Comparison of ENCODE assay signal across 8 cellular contexts in the genomic region with DNA sequence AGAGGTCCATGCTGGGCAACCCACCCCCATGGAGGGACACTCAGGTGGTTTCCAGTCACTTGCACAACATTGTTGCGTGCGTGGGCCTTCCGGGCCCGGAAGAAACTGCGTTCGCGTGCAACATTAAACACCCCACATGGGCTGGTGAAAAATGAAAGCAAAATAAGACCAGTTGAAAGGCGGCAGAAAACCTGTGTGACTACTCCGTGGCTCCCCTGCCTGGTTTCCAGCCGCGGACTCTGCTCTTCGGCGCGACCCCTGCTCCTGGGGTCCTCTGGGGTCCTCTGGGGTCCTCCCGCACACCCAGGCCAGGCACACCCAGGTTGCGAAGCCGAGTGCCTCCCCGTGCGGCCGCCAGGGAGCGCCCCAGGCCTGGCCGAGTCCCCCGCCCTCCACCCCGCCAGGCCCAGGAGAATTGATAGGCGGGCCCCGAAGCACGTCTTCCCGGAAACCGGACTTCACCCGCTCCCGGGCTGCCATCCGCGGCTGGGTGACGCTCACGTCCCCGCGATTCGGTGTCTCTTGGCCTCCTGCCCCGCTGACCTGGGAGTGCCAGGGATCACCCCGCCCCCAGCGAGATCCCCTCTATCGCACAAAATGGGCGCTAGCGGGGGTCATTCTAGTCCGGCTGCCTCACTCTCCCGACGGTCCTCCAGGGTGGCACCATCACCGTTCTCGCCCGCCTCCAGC. TPM values are rescaled to one million over a fixed set of nuclear protein-coding genes. Genes with fewer than 3 reads are reported as not detected.
DNase-seq lines count a peak whose midpoint lies in the region; ATAC-seq lines count a peak whose summit lies in the region.

No MANE protein-coding gene starts in this region.

- peak; percentile 54 for DNase-seq in NOMO-1 treated with DMSO at 0.1 percent for 48 hours (lab: John Stamatoyannopoulos, UW; ENCODE audit: unreplicated experiment)
- DNase-seq in activated T-helper 9 cell treated with anti-CD3 and anti-CD28 coated beads, Interleukin-2, amount 50 U/mL, for 16 hours (ENCODE audit: low read depth) = peak; percentile 63
- peak; percentile 77 for DNase-seq in Right ventricle myocardium inferior (ENCODE audit: missing footprints)
- DNase-seq in HuH-7 (ENCODE audit: low spot score) = no peak
- no peak for DNase-seq in SJCRH30

- peaks cover 19% of the 10 kb centered on the region for H3K27me3 ChIP-seq in skeletal muscle satellite cell (ENCODE audit: control insufficient read depth, insufficient read depth, low read length)
- no peaks in the 10 kb centered on the region for H3K27me3 ChIP-seq in SJCRH30

- H3K4me3 ChIP-seq in skeletal muscle satellite cell (ENCODE audit: low read length) = peak overlapping the region; percentile 63
- H3K4me3 ChIP-seq in SJCRH30 = no peak overlapping the region

- H3K36me3 ChIP-seq in skeletal muscle satellite cell (ENCODE audit: insufficient read depth, low read length) (no peaks in the 10 kb centered on the region), SJCRH30 (no peaks in the 10 kb centered on the region)

- intact Hi-C loops in Right ventricle myocardium inferior (cut with DNase I) = loop anchor here (5.0 kb wide), 1 partner anchor 46 kb away; no protein-coding TSS in a partner anchor

- H3K27ac ChIP-seq in SJCRH30 = no peak overlapping the region

- H3K4me1 ChIP-seq in skeletal muscle satellite cell (ENCODE audit: control insufficient read depth, insufficient read depth, low read length) (peaks cover 5% of the 10 kb centered on the region), SJCRH30 (no peaks in the 10 kb centered on the region)

- H3K9ac ChIP-seq in skeletal muscle satellite cell (ENCODE audit: low read depth, low read length) = peak overlapping the region; percentile 68

- peak overlapping the region; percentile 73 for H3K4me2 ChIP-seq in skeletal muscle satellite cell (ENCODE audit: low read length)

- ATAC-seq in GM18502 (IDR thresholded peaks at IDR 0.05; ENCODE audit: poor library complexity, unreplicated experiment) (peak; percentile 87), HG02938 (IDR thresholded peaks at IDR 0.05; ENCODE audit: unreplicated experiment) (peak; percentile 77), Right ventricle myocardium inferior (peak; percentile 85)

- H3K9me3 ChIP-seq in skeletal muscle satellite cell (replicated peaks; ENCODE audit: low read length) = no peaks in the 10 kb centered on the region
- H3K9me3 ChIP-seq in SJCRH30 (replicated peaks) = no peaks in the 10 kb centered on the region

RNA-seq across cellular contexts. Expression of gene SH2D4B, which starts 1.9 kb away (rescaled TPM):
- not detected for total RNA-seq in Right ventricle myocardium inferior
- under 0.01 TPM in 1 of 2 replicates, not detected in the other for total RNA-seq in skeletal muscle satellite cell (2012; rRNA removed)
- total RNA-seq in SJCRH30 (2014; rRNA removed; shearing (Covaris generic)) = not detected in 2 replicates

Comparison
In these comparisons a context has a peak if more than half of its experiments do, and no peak if none do; other contexts are left out.
1. DNase-seq: peak in NOMO-1 treated with DMSO at 0.1 percent for 48 hours (single experiment), activated T-helper 9 cell treated with anti-CD3 and anti-CD28 coated beads, Interleukin-2, amount 50 U/mL, for 16 hours (single experiment) and Right ventricle myocardium inferior (single experiment); none in HuH-7 (single experiment) and SJCRH30 (0 of 2).
2. Peak in every context shown above with its lines, with median percentiles within 50 percentile points of each other: ATAC-seq.